Comparison of ENCODE assay signal across 1 cellular context in genomic region chr1:12204754-12205658, GRCh38.
TF ChIP-seq lines count a peak whose summit lies in the region.

No MANE protein-coding gene starts in this region.

TF ChIP-seq in K562, 482 proteins besides CTCF, POLR2A, EP300 and RAD21:
- TF ChIP-seq CBX1 (IDR thresholded peaks at IDR 0.05; ENCODE audit: low read depth) (no peak), ZNF121 (CRISPR knock-in tag; conservative IDR thresholded peaks at IDR 0.05) (peak; percentile 72), BCOR (IDR thresholded peaks at IDR 0.05) (peak; percentile 18; the same call in 1 of the 2 replicates)
- TF ChIP-seq, protein P1, sequence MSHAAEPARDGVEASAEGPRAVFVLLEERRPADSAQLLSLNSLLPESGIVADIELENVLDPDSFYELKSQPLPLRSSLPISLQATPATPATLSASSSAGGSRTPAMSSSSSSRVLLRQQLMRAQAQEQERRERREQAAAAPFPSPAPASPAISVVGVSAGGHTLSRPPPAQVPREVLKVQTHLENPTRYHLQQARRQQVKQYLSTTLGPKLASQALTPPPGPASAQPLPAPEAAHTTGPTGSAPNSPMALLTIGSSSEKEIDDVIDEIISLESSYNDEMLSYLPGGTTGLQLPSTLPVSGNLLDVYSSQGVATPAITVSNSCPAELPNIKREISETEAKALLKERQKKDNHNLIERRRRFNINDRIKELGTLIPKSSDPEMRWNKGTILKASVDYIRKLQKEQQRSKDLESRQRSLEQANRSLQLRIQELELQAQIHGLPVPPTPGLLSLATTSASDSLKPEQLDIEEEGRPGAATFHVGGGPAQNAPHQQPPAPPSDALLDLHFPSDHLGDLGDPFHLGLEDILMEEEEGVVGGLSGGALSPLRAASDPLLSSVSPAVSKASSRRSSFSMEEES (CRISPR knock-in tag; IDR thresholded peaks at IDR 0.05) = no peak
TF ChIP-seq in K562: peak in this region for 2.
